Comparison of ENCODE assay signal across 20 cellular contexts in the genomic region with DNA sequence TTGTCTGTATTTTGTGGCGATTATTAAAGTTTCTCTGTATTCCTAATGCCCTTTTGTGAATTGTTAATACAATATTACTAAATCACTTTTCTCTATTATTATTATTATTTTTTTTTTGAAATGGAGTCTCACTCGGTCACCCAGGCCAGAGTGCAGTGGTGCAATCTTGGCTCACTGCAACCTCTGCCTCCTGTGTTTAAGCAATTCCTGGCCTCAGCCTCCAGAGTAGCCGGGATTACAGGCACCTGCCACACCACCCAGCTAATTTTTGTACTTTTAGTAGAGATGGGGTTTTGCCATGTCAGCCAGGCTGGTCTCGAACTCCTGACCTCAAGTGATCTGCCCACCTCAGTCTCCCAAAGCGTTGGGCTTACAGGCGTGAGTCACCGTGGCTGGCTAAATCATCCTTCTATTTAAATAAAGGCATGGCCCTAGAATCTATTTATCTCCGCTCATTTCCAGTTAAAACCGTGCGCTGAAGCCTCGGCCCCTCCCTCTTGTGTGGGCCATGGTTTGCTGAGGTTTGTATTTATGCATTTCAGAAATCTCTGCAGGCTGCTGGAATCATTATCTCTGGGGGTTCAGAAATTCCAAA.
DNase-seq lines count a peak whose midpoint lies in the region; ATAC-seq, FAIRE-seq and TF ChIP-seq lines count a peak whose summit lies in the region.
"Had no signal": no experiment of that assay in that cellular context is flagged by ENCODE, and none has a peak within 500 bp of the region (broad histone marks: within the 10 kb centered on the region; RNA-seq: fewer than 3 reads in every experiment).

No MANE protein-coding gene starts in this region.

- H3K9me1 ChIP-seq in K562 (ENCODE audit: control insufficient read depth, insufficient read depth, low read length) = no peaks in the 10 kb centered on the region

- H3K4me2 ChIP-seq in HepG2 (ENCODE audit: low read depth, low read length) (no peak overlapping the region), K562 (ENCODE audit: insufficient read depth, low read length) (no peak overlapping the region)
- H3K4me2 ChIP-seq: KMS-11 had no signal

- no peak for ATAC-seq in HepG2
- no peak for ATAC-seq in K562
- no peak for ATAC-seq in Right ventricle myocardium superior (ENCODE audit: poor library complexity)
- ATAC-seq: GM12878, SK-N-SH treated with all-trans-retinoic acid at 6 μM for 48 hours had no signal

- no peaks in the 10 kb centered on the region for H4K20me1 ChIP-seq in HepG2 (ENCODE audit: insufficient read depth, low read length)
- 0 out of 2 replicates have a peak, but pooled peaks cover 2% of the 10 kb centered on the region for H4K20me1 ChIP-seq in K562 (replicated peaks; ENCODE audit: control insufficient read depth, insufficient read depth, low read length)

- TF ChIP-seq CTCF in liver (IDR thresholded peaks at IDR 0.05; ENCODE audit: low read depth, low read length, missing input control) (no peak), HepG2 (CRISPR knock-in tag; IDR thresholded peaks at IDR 0.05) (no peak), K562 (IDR thresholded peaks at IDR 0.05 in 2 of 3, conservative IDR thresholded peaks at IDR 0.05 in 1 of 3; ENCODE audit: insufficient read depth in 2 of 3, low read depth in 1 of 3, low read length in 3 of 3) (no peak)

- H3K27me3 ChIP-seq in liver (ENCODE audit: control insufficient read depth in 4 of 4, insufficient read depth in 4 of 4, low read length in 3 of 4) (no peaks in the 10 kb centered on the region), HepG2 (ENCODE audit: control insufficient read depth in 1 of 2, insufficient read depth in 2 of 2, low read length in 2 of 2) (no peaks in the 10 kb centered on the region), K562 (ENCODE audit: control insufficient read depth in 2 of 2, insufficient read depth in 2 of 2, low read length in 2 of 2) (no peaks in the 10 kb centered on the region)

- no peak overlapping the region for H2AFZ ChIP-seq in HepG2 (ENCODE audit: low read length)
- H2AFZ ChIP-seq in K562 (ENCODE audit: low read depth, low read length) = no peak overlapping the region

- in situ Hi-C loops in HepG2 (cut with HindIII; ENCODE audit: extremely low pct_ligation_motif_present, low pct_unique_long_range_greater_than_20kb) (no loop called here), K562 (cut with MboI) (no loop called here)

- TF ChIP-seq POLR2A in HepG2 (IDR thresholded peaks at IDR 0.05; ENCODE audit: insufficient read depth in 1 of 2, low read depth in 2 of 2, low read length in 2 of 2) (no peak), K562 (conservative IDR thresholded peaks at IDR 0.05) (no peak)

- H3K27ac ChIP-seq in liver (ENCODE audit: low read depth in 1 of 2, low read length in 2 of 2) (peak overlapping the region in 1 of 2 donors; percentile 66), HepG2 (ENCODE audit: extremely low read length, insufficient read depth, low read length) (no peak overlapping the region), K562 (ENCODE audit: extremely low read depth, low read depth, low read length) (no peak overlapping the region), mesodermal cell (ENCODE audit: low read depth, low read length, severe bottlenecking) (peak overlapping the region; percentile 6)
- H3K27ac ChIP-seq: KMS-11 had no signal

- H3K9me3 ChIP-seq in liver (ENCODE audit: control insufficient read depth in 4 of 4, low read length in 3 of 4) = no peaks in the 10 kb centered on the region
- H3K9me3 ChIP-seq in HepG2 (ENCODE audit: low read length) = no peaks in the 10 kb centered on the region
- no peaks in the 10 kb centered on the region for H3K9me3 ChIP-seq in K562 (replicated peaks; ENCODE audit: control insufficient read depth, insufficient read depth, low read depth, low read length)
- H3K9me3 ChIP-seq in mesodermal cell (ENCODE audit: control insufficient read depth, low read length) = no peaks in the 10 kb centered on the region

- CTCF ChIA-PET in HepG2 (lab: Yijun Ruan, JAX; ENCODE audit: low intra/inter-chr PET ratio, low total read pairs) = no interaction called here
- CTCF ChIA-PET in K562 (lab: Yijun Ruan, JAX; ENCODE audit: low intra/inter-chr PET ratio) = no interaction called here

- H3K4me3 ChIP-seq in liver (ENCODE audit: low read depth in 1 of 3, low read length in 3 of 3) (no peak overlapping the region), HepG2 (replicated peaks in 1 of 3; ENCODE audit: insufficient read depth in 1 of 3, low read depth in 2 of 3, low read length in 3 of 3) (no peak overlapping the region), K562 (no peak overlapping the region), mesodermal cell (ENCODE audit: extremely low read depth, insufficient read depth, low read length, poor library complexity, severe bottlenecking) (no peak overlapping the region)
- H3K4me3 ChIP-seq: GM12878 had no signal

- TF ChIP-seq EP300 in HepG2 (IDR thresholded peaks at IDR 0.05; ENCODE audit: low read depth in 2 of 2, low read length in 2 of 2) (no peak), HepG2 (CRISPR knock-in tag; IDR thresholded peaks at IDR 0.05; ENCODE audit: borderline replicate concordance) (no peak), K562 (IDR thresholded peaks at IDR 0.05; ENCODE audit: low read length) (no peak)

- H3K9ac ChIP-seq in liver (ENCODE audit: low read depth in 1 of 2, low read length in 2 of 2) (peak overlapping the region in 1 of 2 donors; percentile 28), HepG2 (ENCODE audit: insufficient read depth, low read depth, low read length) (no peak overlapping the region), K562 (ENCODE audit: insufficient read depth in 1 of 2, low read depth in 2 of 2, low read length in 2 of 2) (no peak overlapping the region)
- H3K9ac ChIP-seq: KMS-11 had no signal

- H3K79me2 ChIP-seq in HepG2 (ENCODE audit: insufficient read depth, low read length) = no peaks in the 10 kb centered on the region
- H3K79me2 ChIP-seq in K562 (ENCODE audit: control insufficient read depth, insufficient read depth, low read length) = no peaks in the 10 kb centered on the region; the same call in 1 of the 3 replicates

- DNase-seq in HepG2 (ENCODE audit: low spot score) (no peak), K562 (ENCODE audit: extremely low read depth in 1 of 4, low spot score in 3 of 4) (no peak), LoVo (ENCODE audit: low spot score) (no peak), NCI-H1417 (lab: John Stamatoyannopoulos, UW) (no peak), Right ventricle myocardium superior (no peak)
- DNase-seq: Caco-2; CD4-positive, alpha-beta T cell; DMS153; EL; HFFc6; MM.1S; NCI-H2081; NCI-H510A; NCI-H748 treated with DMSO at 0.1 percent for 48 hours; SHP77 treated with DMSO at 0.1 percent for 48 hours had no signal

- intact Hi-C loops in HepG2 (cut with micrococcal nuclease; ENCODE audit: unreplicated experiment) = no loop called here
- intact Hi-C loops in K562 (cut with micrococcal nuclease) = no loop called here
- intact Hi-C loops in Right ventricle myocardium superior (cut with DNase I) = no loop called here

- no peak for FAIRE-seq in HepG2 (lab: Jason Lieb, UNC)
- FAIRE-seq in K562 (lab: Jason Lieb, UNC) = no peak
- FAIRE-seq: GM12878 had no signal

- POLR2A ChIA-PET in HepG2 (lab: Yijun Ruan, JAX) (no interaction called here), K562 (lab: Yijun Ruan, JAX) (no interaction called here)

- H3K36me3 ChIP-seq in liver (ENCODE audit: control insufficient read depth in 4 of 4, insufficient read depth in 3 of 4, low read depth in 1 of 4, low read length in 3 of 4) (no peaks in the 10 kb centered on the region), HepG2 (replicated peaks in 1 of 2; ENCODE audit: control insufficient read depth in 1 of 2, insufficient read depth in 2 of 2, low read length in 2 of 2) (no peaks in the 10 kb centered on the region), K562 (ENCODE audit: control insufficient read depth, insufficient read depth, low read length) (peaks cover 37% of the 10 kb centered on the region; the same call in 2 of the 3 replicates), mesodermal cell (ENCODE audit: control insufficient read depth, insufficient read depth, low read length) (no peaks in the 10 kb centered on the region)

- TF ChIP-seq RAD21 in liver (IDR thresholded peaks at IDR 0.05) (no peak), HepG2 (CRISPR knock-in tag; IDR thresholded peaks at IDR 0.05) (no peak), K562 (CRISPR knock-in tag; conservative IDR thresholded peaks at IDR 0.05 in 1 of 2, IDR thresholded peaks at IDR 0.05 in 1 of 2) (no peak)

- BruUV-seq in HepG2 (replicated peaks; lab: Mats Ljungman, UMichigan) (no TSS peak), K562 (replicated peaks; lab: Mats Ljungman, UMichigan) (no TSS peak)

- WGBS in liver = 71% methylated on average over 11 of the region's 11 CpGs
- 36% methylated on average over 11 of the region's 11 CpGs for WGBS in HepG2 (ENCODE audit: low lambda C conversion rate)
- 60% methylated on average over 11 of the region's 11 CpGs for WGBS in K562 (ENCODE audit: insufficient coverage, low coverage, missing lambda C conversion rate)
- WGBS in mesodermal cell (ENCODE audit: insufficient coverage in 2 of 2), 2 experiments = 92% methylated on average over 6 of the region's 11 CpGs

- H3K4me1 ChIP-seq in liver (ENCODE audit: control insufficient read depth in 4 of 4, insufficient read depth in 4 of 4, low read length in 3 of 4) (peaks cover 7 to 34% (median 29%) of the 10 kb centered on the region in 4 donors), HepG2 (ENCODE audit: insufficient read depth, low read length) (no peaks in the 10 kb centered on the region), K562 (replicated peaks in 1 of 2; ENCODE audit: control insufficient read depth in 2 of 2, insufficient read depth in 2 of 2, low read length in 2 of 2) (peaks cover 2 to 9% of the 10 kb centered on the region in 2 experiments; a peak in 3 of 5 replicates), mesodermal cell (ENCODE audit: control insufficient read depth, insufficient read depth, low read length, poor library complexity, severe bottlenecking) (peaks cover 10% of the 10 kb centered on the region)
- H3K4me1 ChIP-seq: Caco-2 had no signal

TF ChIP-seq in liver, 16 proteins besides CTCF, POLR2A, EP300 and RAD21 (continues in another document):
- no peak for TF ChIP-seq SP1 (IDR thresholded peaks at IDR 0.05)
- TF ChIP-seq HNF4A (conservative IDR thresholded peaks at IDR 0.05) = peak; percentile 28 to 55

TF ChIP-seq in HepG2, 621 proteins besides CTCF, POLR2A, EP300 and RAD21 (continues in another document):
- TF ChIP-seq ZMYM4 (CRISPR knock-in tag; IDR thresholded peaks at IDR 0.05) = no peak
- TF ChIP-seq RNF2 (conservative IDR thresholded peaks at IDR 0.05; ENCODE audit: low read depth) = no peak
- TF ChIP-seq HNRNPK (IDR thresholded peaks at IDR 0.05; ENCODE audit: low read depth, low read length, poor library complexity, severe bottlenecking) = no peak

TF ChIP-seq in K562, 482 proteins besides CTCF, POLR2A, EP300 and RAD21:
- TF ChIP-seq ZNF583 (CRISPR knock-in tag; IDR thresholded peaks at IDR 0.05) (no peak), KDM1A (IDR thresholded peaks at IDR 0.05) (peak; percentile 18 to 38; a peak in 2 of 4 replicates)
